In the genomic region with DNA sequence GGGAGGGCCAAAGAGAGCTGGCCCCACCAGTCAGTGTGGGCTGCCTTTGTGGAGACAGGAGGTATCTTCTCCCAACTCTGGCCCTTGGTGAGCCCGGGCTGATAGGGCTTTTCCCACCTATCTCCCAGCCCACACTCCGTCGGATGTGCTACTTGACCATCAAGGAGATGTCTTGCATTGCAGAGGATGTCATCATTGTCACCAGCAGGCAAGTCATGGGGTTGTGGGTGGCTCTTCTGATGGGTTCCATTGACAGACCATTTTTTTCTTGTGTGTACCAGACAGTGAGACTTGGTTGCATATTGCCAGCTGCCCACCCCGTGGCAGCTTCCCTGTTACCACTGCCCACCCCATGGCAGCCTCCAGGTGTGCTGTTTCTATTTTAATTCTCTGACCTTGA, we compare ENCODE assay signal across 18 cellular contexts. TPM values are rescaled to one million over a fixed set of nuclear protein-coding genes. Genes with fewer than 3 reads are reported as not detected.
DNase-seq lines count a peak whose midpoint lies in the region; ATAC-seq and TF ChIP-seq lines count a peak whose summit lies in the region.
"Had no signal": no experiment of that assay in that cellular context is flagged by ENCODE, and none has a peak within 500 bp of the region (broad histone marks: within the 10 kb centered on the region; RNA-seq: fewer than 3 reads in every experiment).

No MANE protein-coding gene starts in this region.

- WGBS in IMR-90 (ENCODE audit: extremely low coverage in 2 of 2, insufficient read length in 1 of 2), 2 experiments = 100% methylated on average over 1 of the region's 4 CpGs; no CpG with 5 or more reads in 1 of the 2 experiments
- no CpG with 5 or more reads among the region's 4 CpGs for WGBS in trophoblast cell (ENCODE audit: extremely low coverage, insufficient coverage, insufficient read length)

- H3K79me1 ChIP-seq in IMR-90 (ENCODE audit: low read depth in 1 of 2, low read length in 2 of 2) = peaks cover 54 to 84% of the 10 kb centered on the region in 2 experiments
- H3K79me1 ChIP-seq in trophoblast cell (ENCODE audit: low read length) = peaks cover 13% of the 10 kb centered on the region

- H2BK5ac ChIP-seq in IMR-90 (ENCODE audit: low read depth, low read length, poor library complexity, severe bottlenecking) (peak overlapping the region; percentile 83), trophoblast cell (ENCODE audit: low read depth, low read length, poor library complexity) (no peak overlapping the region)

- H2BK12ac ChIP-seq in trophoblast cell (ENCODE audit: low read length) = no peak overlapping the region

- peaks cover 21% of the 10 kb centered on the region for H3K9me1 ChIP-seq in IMR-90 (ENCODE audit: insufficient read depth, low read length)

- H3K27me3 ChIP-seq in IMR-90 (ENCODE audit: control insufficient read depth, insufficient read depth, low read length) = no peaks in the 10 kb centered on the region
- no peaks in the 10 kb centered on the region for H3K27me3 ChIP-seq in brain microvascular endothelial cell (replicated peaks)
- no peaks in the 10 kb centered on the region for H3K27me3 ChIP-seq in trophoblast cell (ENCODE audit: insufficient read depth, low read length)
- H3K27me3 ChIP-seq: BLaER1 treated with 17β-estradiol and CSF1 and Interleukin-3, amounts not matched to agents 10 nM and 100 nM; Peyer's patch had no signal

- dilution Hi-C loops in IMR-90 (cut with HindIII; ENCODE audit: low sequenced_read_pairs, unreplicated experiment) = no loop called here

- peaks cover 15 to 23% of the 10 kb centered on the region in 2 donors for H3K36me3 Mint-ChIP-seq in activated T-cell treated with anti-CD3 and anti-CD28 coated beads, Interleukin-2, amount 50 U/mL, for 72 hours (ENCODE audit: insufficient read depth in 2 of 2)
- peaks cover 48% of the 10 kb centered on the region for H3K36me3 Mint-ChIP-seq in activated T-cell treated with anti-CD3 and anti-CD28 coated beads, Interleukin-2, amount 50 U/mL, for 4 hours (ENCODE audit: insufficient read depth)

- H2AK5ac ChIP-seq in IMR-90 (ENCODE audit: low read depth, low read length) (peak overlapping the region; percentile 42; the same call in 1 of the 2 replicates), trophoblast cell (ENCODE audit: low read length) (no peak overlapping the region)

- H2BK15ac ChIP-seq in IMR-90 (ENCODE audit: low read depth, low read length) = no peak overlapping the region

- H3K27ac ChIP-seq in IMR-90 (ENCODE audit: insufficient read depth, low read length) = peak overlapping the region; percentile 56; the same call in 1 of the 2 replicates
- H3K27ac ChIP-seq in brain microvascular endothelial cell = peak overlapping the region; percentile 28
- no peak overlapping the region for H3K27ac ChIP-seq in trophoblast cell (ENCODE audit: low read depth, low read length)
- no peak overlapping the region for H3K27ac ChIP-seq in substantia nigra (ENCODE audit: low read depth, low read length, poor library complexity, severe bottlenecking)
- H3K27ac ChIP-seq: BLaER1 treated with 17β-estradiol and CSF1 and Interleukin-3, amounts not matched to agents 10 nM and 100 nM; Peyer's patch had no signal

- H3K36me3 ChIP-seq in IMR-90 (ENCODE audit: control insufficient read depth, insufficient read depth, low read length) (peaks cover 49% of the 10 kb centered on the region), brain microvascular endothelial cell (replicated peaks) (peaks cover 61% of the 10 kb centered on the region), trophoblast cell (ENCODE audit: control insufficient read depth in 1 of 2, insufficient read depth in 2 of 2, low read length in 2 of 2) (peaks cover 51 to 56% of the 10 kb centered on the region in 2 experiments)

- peak overlapping the region; percentile 66 for H3K27ac Mint-ChIP-seq in activated T-cell treated with anti-CD3 and anti-CD28 coated beads, Interleukin-2, amount 50 U/mL, for 72 hours

- H2BK20ac ChIP-seq in IMR-90 (ENCODE audit: low read depth, low read length) = no peak overlapping the region

- no peak overlapping the region for H3K56ac ChIP-seq in IMR-90 (ENCODE audit: extremely low read depth, insufficient read depth, low read length)

- H3K4me2 ChIP-seq in IMR-90 (ENCODE audit: low read depth, low read length) = peak overlapping the region; percentile 59
- H3K4me2 ChIP-seq in trophoblast cell (ENCODE audit: low read length) = no peak overlapping the region
- H3K4me2 ChIP-seq: BLaER1 treated with 17β-estradiol and CSF1 and Interleukin-3, amounts not matched to agents 10 nM and 100 nM had no signal

- no peak for DNase-seq in activated T-cell treated with anti-CD3 and anti-CD28 coated beads, Interleukin-2, amount 50 U/mL, for 72 hours
- no peak for DNase-seq in activated T-cell treated with anti-CD3 and anti-CD28 coated beads, Interleukin-2, amount 50 U/mL, for 4 hours
- DNase-seq in IMR-90 = no peak
- DNase-seq in brain microvascular endothelial cell = no peak
- DNase-seq in trophoblast cell = no peak
- no peak for DNase-seq in iPS-NIHi7 (ENCODE audit: extremely low spot score)
- DNase-seq in substantia nigra (lab: John Stamatoyannopoulos, UW) = no peak
- DNase-seq: GF-D8, MM.1S, NCI-H1105, NCI-H1694, NCI-H2107, NCI-H2227 treated with DMSO at 0.1 percent for 48 hours, NCI-H524, Peyer's patch, SHP77 had no signal

- no peak overlapping the region for H4K91ac ChIP-seq in IMR-90 (ENCODE audit: insufficient read depth, low read depth, low read length)
- H4K91ac ChIP-seq in trophoblast cell (ENCODE audit: low read depth, low read length) = no peak overlapping the region

- CTCF ChIA-PET in IMR-90 (lab: Yijun Ruan, JAX) = interaction anchor here (0.5 kb wide), 1 partner anchor 88 kb away, joined by 3 read pairs; no protein-coding TSS in a partner anchor

- no peaks in the 10 kb centered on the region for H3K9me3 ChIP-seq in IMR-90 (ENCODE audit: control insufficient read depth, insufficient read depth, low read length)
- no peaks in the 10 kb centered on the region for H3K9me3 ChIP-seq in trophoblast cell (ENCODE audit: insufficient read depth, low read depth, low read length)
- H3K9me3 ChIP-seq: BLaER1 treated with 17β-estradiol and CSF1 and Interleukin-3, amounts not matched to agents 10 nM and 100 nM; Peyer's patch had no signal

- H2BK120ac ChIP-seq in IMR-90 (ENCODE audit: low read depth, low read length) (no peak overlapping the region), trophoblast cell (ENCODE audit: insufficient read depth, low read length, poor library complexity) (no peak overlapping the region)

- no peak overlapping the region for H3K4ac ChIP-seq in IMR-90 (ENCODE audit: low read depth, low read length)
- H3K4ac ChIP-seq in trophoblast cell (ENCODE audit: low read depth, low read length) = no peak overlapping the region

- H3K18ac ChIP-seq in IMR-90 (ENCODE audit: low read depth, low read length) (no peak overlapping the region), trophoblast cell (ENCODE audit: low read length) (peak overlapping the region; percentile 37)

- intact Hi-C loops in IMR-90 (cut with micrococcal nuclease) = no loop called here

- no peak overlapping the region for H4K5ac ChIP-seq in IMR-90 (ENCODE audit: low read depth, low read length)

- H3K23ac ChIP-seq in IMR-90 (ENCODE audit: low read depth, low read length) (peak overlapping the region; percentile 12; the same call in 1 of the 2 replicates), trophoblast cell (ENCODE audit: low read length) (no peak overlapping the region)

- H3K14ac ChIP-seq in IMR-90 (replicated peaks; ENCODE audit: low read depth, low read length) = 0 out of 2 replicates have a peak overlapping the region, but pooled peaks have one; percentile 8
- no peak overlapping the region for H3K14ac ChIP-seq in trophoblast cell (ENCODE audit: low read length)

- H3K4me3 Mint-ChIP-seq in activated T-cell treated with anti-CD3 and anti-CD28 coated beads, Interleukin-2, amount 50 U/mL, for 72 hours = no peak overlapping the region
- H3K4me3 Mint-ChIP-seq in activated T-cell treated with anti-CD3 and anti-CD28 coated beads, Interleukin-2, amount 50 U/mL, for 4 hours = no peak overlapping the region

- H2AFZ ChIP-seq in IMR-90 (replicated peaks; ENCODE audit: low read length, poor library complexity) (no peak overlapping the region), trophoblast cell (ENCODE audit: insufficient read depth, low read length, poor library complexity) (no peak overlapping the region)

- BruUV-seq in IMR-90 (replicated peaks; lab: Mats Ljungman, UMichigan) = no TSS peak

- H2AK9ac ChIP-seq in IMR-90 (replicated peaks; ENCODE audit: low read depth, low read length, poor library complexity) = no peak overlapping the region

- H3K4me1 ChIP-seq in IMR-90 (ENCODE audit: control insufficient read depth, insufficient read depth, low read length) (peaks cover 16% of the 10 kb centered on the region), trophoblast cell (ENCODE audit: control insufficient read depth in 1 of 2, insufficient read depth in 2 of 2, low read length in 2 of 2) (peaks cover 8 to 14% of the 10 kb centered on the region in 2 experiments)

- no peak overlapping the region for H3K4me3 ChIP-seq in IMR-90 (ENCODE audit: insufficient read depth, low read depth, low read length)
- no peak overlapping the region for H3K4me3 ChIP-seq in brain microvascular endothelial cell (ENCODE audit: low read depth, low read length)
- H3K4me3 ChIP-seq in trophoblast cell (ENCODE audit: low read depth, low read length) = no peak overlapping the region
- H3K4me3 ChIP-seq: BLaER1 treated with 17β-estradiol and CSF1 and Interleukin-3, amounts not matched to agents 10 nM and 100 nM; Peyer's patch had no signal

- ATAC-seq in activated T-cell treated with anti-CD3 and anti-CD28 coated beads, Interleukin-2, amount 50 U/mL, for 72 hours (replicated peaks in 1 of 2) = no peak
- no peak for ATAC-seq in activated T-cell treated with anti-CD3 and anti-CD28 coated beads, Interleukin-2, amount 50 U/mL, for 4 hours
- no peak for ATAC-seq in IMR-90 (ENCODE audit: low read depth)
- ATAC-seq in HG03565 (IDR thresholded peaks at IDR 0.05; ENCODE audit: unreplicated experiment) = no peak

- TF ChIP-seq POLR2A in IMR-90 (IDR thresholded peaks at IDR 0.05; ENCODE audit: low read depth, low read length) = no peak

- POLR2A ChIA-PET in IMR-90 (lab: Charles Lee; ENCODE audit: unreplicated experiment) = interaction anchor here (0.6 to 1.4 kb wide), 2 partner anchors 10 to 103 kb away, joined by 4 to 9 read pairs; no protein-coding TSS in a partner anchor

- no peak overlapping the region for H4K12ac ChIP-seq in trophoblast cell (ENCODE audit: low read depth, low read length)

- H4K8ac ChIP-seq in IMR-90 (ENCODE audit: low read depth in 2 of 2, low read length in 2 of 2) (no peak overlapping the region), trophoblast cell (ENCODE audit: low read depth, low read length) (no peak overlapping the region)

- TF ChIP-seq CTCF in IMR-90 (conservative IDR thresholded peaks at IDR 0.05; ENCODE audit: low read depth, low read length) (no peak), brain microvascular endothelial cell (IDR thresholded peaks at IDR 0.05; ENCODE audit: low read depth, low read length, missing control alignments) (no peak)

- TF ChIP-seq RAD21 in IMR-90 (IDR thresholded peaks at IDR 0.05; ENCODE audit: low read length) = no peak

- H3K4me1 Mint-ChIP-seq in activated T-cell treated with anti-CD3 and anti-CD28 coated beads, Interleukin-2, amount 50 U/mL, for 72 hours (ENCODE audit: low read depth) = peaks cover 32% of the 10 kb centered on the region
- H3K4me1 Mint-ChIP-seq in activated T-cell treated with anti-CD3 and anti-CD28 coated beads, Interleukin-2, amount 50 U/mL, for 4 hours (ENCODE audit: low read depth) = peaks cover 24% of the 10 kb centered on the region

- no peak overlapping the region for H3K9ac ChIP-seq in IMR-90 (ENCODE audit: low read depth, low read length)
- H3K9ac ChIP-seq in trophoblast cell (ENCODE audit: low read length) = no peak overlapping the region

- in situ Hi-C loops in IMR-90 (cut with MboI; ENCODE audit: low sequenced_read_pairs) (no loop called here), brain microvascular endothelial cell (cut with HindIII; ENCODE audit: low pct_ligation_motif_present, low sequenced_read_pairs) (no loop called here)

- H3K79me2 ChIP-seq in trophoblast cell (ENCODE audit: control insufficient read depth, insufficient read depth, low read length, poor library complexity) = peaks cover 17% of the 10 kb centered on the region

- H4K20me1 ChIP-seq in IMR-90 (ENCODE audit: insufficient read depth, low read length) = peaks cover 47% of the 10 kb centered on the region

- H3K9me3 Mint-ChIP-seq in activated T-cell treated with anti-CD3 and anti-CD28 coated beads, Interleukin-2, amount 50 U/mL, for 72 hours = no peaks in the 10 kb centered on the region
- no peaks in the 10 kb centered on the region for H3K9me3 Mint-ChIP-seq in activated T-cell treated with anti-CD3 and anti-CD28 coated beads, Interleukin-2, amount 50 U/mL, for 4 hours

- no peaks in the 10 kb centered on the region for H3K27me3 Mint-ChIP-seq in activated T-cell treated with anti-CD3 and anti-CD28 coated beads, Interleukin-2, amount 50 U/mL, for 72 hours (ENCODE audit: low read depth)
- no peaks in the 10 kb centered on the region for H3K27me3 Mint-ChIP-seq in activated T-cell treated with anti-CD3 and anti-CD28 coated beads, Interleukin-2, amount 50 U/mL, for 4 hours (ENCODE audit: low read depth)

RNA-seq across cellular contexts. Expression of a gene that starts 3.3 kb away (rescaled TPM):
- total RNA-seq in activated T-cell treated with anti-CD3 and anti-CD28 coated beads, Interleukin-2, amount 50 U/mL, for 72 hours = 100 to 1,000 TPM; 183 to 205 TPM
- 100 to 1,000 TPM; 144 to 163 (median 151) TPM for total RNA-seq in activated T-cell treated with anti-CD3 and anti-CD28 coated beads, Interleukin-2, amount 50 U/mL, for 4 hours
- total RNA-seq in IMR-90 (2012; rRNA removed) = 440 and 446 TPM in 2 replicates
- polyA plus RNA-seq in IMR-90 (2012; rRNA removed) = 179 and 203 TPM in 2 replicates
- 129 and 134 TPM in 2 replicates for polyA plus RNA-seq in IMR-90 (2012; cell fraction: cytosol; rRNA removed)
- 177 and 240 TPM in 2 replicates for polyA plus RNA-seq in IMR-90 (2012; cell fraction: nucleus; rRNA removed; ENCODE audit: low replicate concordance)
- 102 and 105 TPM in 2 replicates for polyA plus RNA-seq in trophoblast cell (2013)

RNA-seq across cellular contexts. Expression of a gene that starts 25.9 kb away (rescaled TPM):
- total RNA-seq in activated T-cell treated with anti-CD3 and anti-CD28 coated beads, Interleukin-2, amount 50 U/mL, for 72 hours = 10 to 100 TPM; 66.6 to 84.3 TPM
- 10 to 100 TPM; 62.3 to 74.9 (median 68.6) TPM for total RNA-seq in activated T-cell treated with anti-CD3 and anti-CD28 coated beads, Interleukin-2, amount 50 U/mL, for 4 hours
- total RNA-seq in IMR-90 (2012; rRNA removed) = 25.8 and 26.0 TPM in 2 replicates
- 25.9 and 30.5 TPM in 2 replicates for polyA plus RNA-seq in IMR-90 (2012; rRNA removed)
- 16.8 and 25.4 TPM in 2 replicates for polyA plus RNA-seq in IMR-90 (2012; cell fraction: cytosol; rRNA removed)
- 11.2 and 17.5 TPM in 2 replicates for polyA plus RNA-seq in IMR-90 (2012; cell fraction: nucleus; rRNA removed; ENCODE audit: low replicate concordance)
- 21.7 and 22.2 TPM in 2 replicates for polyA plus RNA-seq in trophoblast cell (2013)

Comparison
In these comparisons a context has a peak if more than half of its experiments do, and no peak if none do; other contexts are left out.
1. H3K27ac ChIP-seq: peak in IMR-90 (single experiment) and brain microvascular endothelial cell (single experiment); none in trophoblast cell (single experiment) and substantia nigra (single experiment).